ENCODE assay signal across 16 cellular contexts in the genomic region with DNA sequence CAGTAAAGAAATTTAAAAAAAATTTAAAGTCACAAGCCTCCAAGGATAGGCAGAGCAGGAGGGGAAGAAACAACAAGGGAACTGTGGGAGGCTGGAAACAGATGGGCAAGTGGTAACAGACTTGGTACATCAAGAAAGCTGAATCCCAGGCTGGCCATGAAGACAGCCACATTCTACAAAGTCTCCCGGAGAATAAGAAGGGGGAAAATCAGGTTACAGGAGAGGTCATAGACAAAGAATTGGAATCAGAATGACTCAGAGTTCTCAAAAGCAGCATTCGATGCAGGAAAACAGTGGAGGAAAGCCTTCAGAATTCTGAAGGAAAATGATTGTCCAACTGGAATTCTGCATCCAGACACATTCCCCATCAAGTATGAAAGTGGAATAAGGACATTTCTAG.
"Had no signal": no experiment of that assay in that cellular context is flagged by ENCODE, and none has a peak within 500 bp of the region (broad histone marks: within the 10 kb centered on the region; RNA-seq: fewer than 3 reads in every experiment).

No MANE protein-coding gene starts in this region.

- H3K4me3 ChIP-seq: dorsolateral prefrontal cortex, gastrocnemius medialis, left ventricle myocardium inferior, lower lobe of right lung, neural progenitor cell, pancreas had no signal

- H2AFZ ChIP-seq: neural progenitor cell had no signal

- H3K36me3 ChIP-seq: gastrocnemius medialis, left ventricle myocardium inferior, lower lobe of right lung, neural progenitor cell, pancreas had no signal

- ATAC-seq: gastrocnemius medialis, lower lobe of right lung, pancreas, right cardiac atrium had no signal

- H3K9me3 ChIP-seq: gastrocnemius medialis, left ventricle myocardium inferior, lower lobe of right lung, pancreas had no signal

- DNase-seq: cortex of kidney; dorsolateral prefrontal cortex; effector CD8-positive, alpha-beta T cell; gastrocnemius medialis; islet precursor cell; left ventricle myocardium inferior; lower lobe of right lung; mesenchymal stem cell; midbrain; nucleus accumbens; small intestine; stimulated activated CD4-positive, alpha-beta T cell treated with anti-CD3 and anti-CD28 coated beads, Interleukin-12 subunit alpha, Interleukin-12 subunit beta, amount 100 ng/mL, for 4 hours; stimulated activated naive CD4-positive, alpha-beta T cell treated with Interleukin-2 at 50 U/mL for 16 hours had no signal

- H3K4me1 ChIP-seq: gastrocnemius medialis, left ventricle myocardium inferior, lower lobe of right lung, neural progenitor cell, pancreas had no signal

- H3K27me3 ChIP-seq: dorsolateral prefrontal cortex, gastrocnemius medialis, neural progenitor cell, pancreas had no signal

- H3K9ac ChIP-seq: neural progenitor cell had no signal

- H3K4me2 ChIP-seq: neural progenitor cell had no signal

- H3K27ac ChIP-seq: dorsolateral prefrontal cortex, gastrocnemius medialis, left ventricle myocardium inferior, lower lobe of right lung, neural progenitor cell, pancreas had no signal
